ENCODE assay signal across 18 cellular contexts in genomic region chr2:10277293-10278028, GRCh38. TPM values are rescaled to one million over a fixed set of nuclear protein-coding genes. Genes with fewer than 3 reads are reported as not detected.
DNase-seq lines count a peak whose midpoint lies in the region; ATAC-seq and TF ChIP-seq lines count a peak whose summit lies in the region.
"Had no signal": no experiment of that assay in that cellular context is flagged by ENCODE, and none has a peak within 500 bp of the region (broad histone marks: within the 10 kb centered on the region; RNA-seq: fewer than 3 reads in every experiment).

No MANE protein-coding gene starts in this region.

- H3K4me3 Mint-ChIP-seq in IgD-negative memory B cell (peak overlapping the region in 1 of 4 donors; percentile 75), natural killer cell (peak overlapping the region; percentile 42)
- peak overlapping the region; percentile 10 for H3K4me3 Mint-ChIP-seq in stimulated activated effector memory CD8-positive, alpha-beta T cell treated with anti-CD3 and anti-CD28 coated beads, Interleukin-12 subunit alpha, Interleukin-12 subunit beta, amount 100 ng/mL, for 72 hours
- H3K4me3 Mint-ChIP-seq in activated naive CD4-positive, alpha-beta T cell treated with anti-CD3 and anti-CD28 coated beads for 36 hours = no peak overlapping the region
- H3K4me3 Mint-ChIP-seq: nephron had no signal

- H3K4me1 Mint-ChIP-seq in IgD-negative memory B cell = peaks cover 0 to 3% (median 1%) of the 10 kb centered on the region in 3 donors
- peaks cover 17 to 38% of the 10 kb centered on the region in 2 donors for H3K4me1 Mint-ChIP-seq in natural killer cell
- peaks cover 34% of the 10 kb centered on the region for H3K4me1 Mint-ChIP-seq in stimulated activated effector memory CD8-positive, alpha-beta T cell treated with anti-CD3 and anti-CD28 coated beads, Interleukin-12 subunit alpha, Interleukin-12 subunit beta, amount 100 ng/mL, for 72 hours
- peaks cover 6% of the 10 kb centered on the region for H3K4me1 Mint-ChIP-seq in activated naive CD4-positive, alpha-beta T cell treated with anti-CD3 and anti-CD28 coated beads for 36 hours (ENCODE audit: low read depth)

- 77% methylated on average over 26 of the region's 26 CpGs for WGBS in body of pancreas, 2 donors

- intact Hi-C loops in body of pancreas (cut with DNase I) = no loop called here
- intact Hi-C loops in natural killer cell (cut with micrococcal nuclease) = no loop called here
- intact Hi-C loops in activated naive CD4-positive, alpha-beta T cell treated with anti-CD3 and anti-CD28 coated beads for 36 hours (cut with micrococcal nuclease) = no loop called here

- CTCF ChIA-PET in activated naive CD4-positive, alpha-beta T cell treated with anti-CD3 and anti-CD28 coated beads for 36 hours (lab: Charles Lee) = interaction anchor here (1.4 kb wide), 1 partner anchor 132 kb away, joined by 3 read pairs; no protein-coding TSS in a partner anchor

- H3K27me3 ChIP-seq in body of pancreas = no peaks in the 10 kb centered on the region
- H3K27me3 ChIP-seq: BLaER1 treated with 17β-estradiol and CSF1 and Interleukin-3, amounts not matched to agents 10 nM and 100 nM; esophagus muscularis mucosa had no signal

- H3K27me3 Mint-ChIP-seq in IgD-negative memory B cell (peaks cover 6% of the 10 kb centered on the region), natural killer cell (ENCODE audit: low read depth in 2 of 2) (no peaks in the 10 kb centered on the region)
- H3K27me3 Mint-ChIP-seq in activated naive CD4-positive, alpha-beta T cell treated with anti-CD3 and anti-CD28 coated beads for 36 hours (ENCODE audit: low read depth) = no peaks in the 10 kb centered on the region

- DNase-seq in body of pancreas (peak in 1 of 4 donors; percentile 46), natural killer cell (no peak), germinal center (ENCODE audit: low spot score) (no peak)
- no peak for DNase-seq in stimulated activated effector memory CD8-positive, alpha-beta T cell treated with anti-CD3 and anti-CD28 coated beads, Interleukin-12 subunit alpha, Interleukin-12 subunit beta, amount 100 ng/mL, for 72 hours (ENCODE audit: low spot score in 2 of 2)
- no peak for DNase-seq in activated naive CD4-positive, alpha-beta T cell treated with anti-CD3 and anti-CD28 coated beads for 36 hours
- DNase-seq: DMS53; NCI-H187; NCI-H524 treated with DMSO at 0.1 percent for 48 hours; PC-3; stimulated activated CD4-positive, alpha-beta T cell treated with anti-CD3 and anti-CD28 coated beads, Interleukin-12 subunit alpha, Interleukin-12 subunit beta, amount 100 ng/mL, for 4 hours had no signal

- H3K36me3 ChIP-seq in body of pancreas (replicated peaks in 1 of 2; ENCODE audit: insufficient read depth in 1 of 2, low read depth in 2 of 2) = no peaks in the 10 kb centered on the region
- H3K36me3 ChIP-seq: BLaER1 treated with 17β-estradiol and CSF1 and Interleukin-3, amounts not matched to agents 10 nM and 100 nM; esophagus muscularis mucosa; thoracic aorta had no signal

- H3K36me3 Mint-ChIP-seq in IgD-negative memory B cell (no peaks in the 10 kb centered on the region), natural killer cell (no peaks in the 10 kb centered on the region)
- peaks cover 6% of the 10 kb centered on the region for H3K36me3 Mint-ChIP-seq in stimulated activated effector memory CD8-positive, alpha-beta T cell treated with anti-CD3 and anti-CD28 coated beads, Interleukin-12 subunit alpha, Interleukin-12 subunit beta, amount 100 ng/mL, for 72 hours
- H3K36me3 Mint-ChIP-seq in activated naive CD4-positive, alpha-beta T cell treated with anti-CD3 and anti-CD28 coated beads for 36 hours (ENCODE audit: low read depth) = no peaks in the 10 kb centered on the region

- H3K27ac Mint-ChIP-seq in IgD-negative memory B cell (peak overlapping the region in 2 of 3 donors; percentile 81 to 82), natural killer cell (peak overlapping the region; percentile 80 to 86)
- peak overlapping the region; percentile 77 for H3K27ac Mint-ChIP-seq in stimulated activated effector memory CD8-positive, alpha-beta T cell treated with anti-CD3 and anti-CD28 coated beads, Interleukin-12 subunit alpha, Interleukin-12 subunit beta, amount 100 ng/mL, for 72 hours
- no peak overlapping the region for H3K27ac Mint-ChIP-seq in activated naive CD4-positive, alpha-beta T cell treated with anti-CD3 and anti-CD28 coated beads for 36 hours

- TF ChIP-seq POLR2A in body of pancreas (IDR thresholded peaks at IDR 0.05) = peak in 1 of 3 donors; percentile 57

- ATAC-seq in body of pancreas = peak; percentile 63
- ATAC-seq in natural killer cell = no peak
- no peak for ATAC-seq in stimulated activated effector memory CD8-positive, alpha-beta T cell treated with anti-CD3 and anti-CD28 coated beads, Interleukin-12 subunit alpha, Interleukin-12 subunit beta, amount 100 ng/mL, for 72 hours
- no peak for ATAC-seq in GM19351 (IDR thresholded peaks at IDR 0.05; ENCODE audit: unreplicated experiment)
- ATAC-seq in GM19023 (IDR thresholded peaks at IDR 0.05; ENCODE audit: unreplicated experiment) = no peak
- ATAC-seq: PC-3 had no signal

- TF ChIP-seq CTCF in body of pancreas (IDR thresholded peaks at IDR 0.05) (no peak), natural killer cell (IDR thresholded peaks at IDR 0.05) (no peak)

- no peaks in the 10 kb centered on the region for H3K9me3 ChIP-seq in body of pancreas
- H3K9me3 ChIP-seq: BLaER1 treated with 17β-estradiol and CSF1 and Interleukin-3, amounts not matched to agents 10 nM and 100 nM; esophagus muscularis mucosa; thoracic aorta had no signal

- H3K4me1 ChIP-seq in body of pancreas = peaks cover 22% of the 10 kb centered on the region

- no peak overlapping the region for H3K4me3 ChIP-seq in body of pancreas
- H3K4me3 ChIP-seq: BLaER1 treated with 17β-estradiol and CSF1 and Interleukin-3, amounts not matched to agents 10 nM and 100 nM; coronary artery; esophagus muscularis mucosa; thoracic aorta had no signal

- H3K9me3 Mint-ChIP-seq in IgD-negative memory B cell (no peaks in the 10 kb centered on the region), natural killer cell (no peaks in the 10 kb centered on the region)
- no peaks in the 10 kb centered on the region for H3K9me3 Mint-ChIP-seq in stimulated activated effector memory CD8-positive, alpha-beta T cell treated with anti-CD3 and anti-CD28 coated beads, Interleukin-12 subunit alpha, Interleukin-12 subunit beta, amount 100 ng/mL, for 72 hours
- no peaks in the 10 kb centered on the region for H3K9me3 Mint-ChIP-seq in activated naive CD4-positive, alpha-beta T cell treated with anti-CD3 and anti-CD28 coated beads for 36 hours
- H3K9me3 Mint-ChIP-seq: nephron had no signal

- H3K27ac ChIP-seq in body of pancreas = peak overlapping the region in 3 of 4 donors; percentile 10 to 70 (median 66)

RNA-seq across cellular contexts. Expression of gene HPCAL1, which starts 25.2 kb away (rescaled TPM):
- 89.2 TPM for polyA plus RNA-seq in IgD-negative memory B cell
- 10 to 100 TPM; 41.0 to 66.3 TPM for total RNA-seq in body of pancreas
- total RNA-seq in natural killer cell = 10 to 100 TPM; 31.1 to 45.2 (median 39.8) TPM
- 10 to 100 TPM; 71.4 to 73.8 TPM for total RNA-seq in activated naive CD4-positive, alpha-beta T cell treated with anti-CD3 and anti-CD28 coated beads for 36 hours
